ENCODE assay signal across 7 cellular contexts in genomic region chr7:194996-195829, GRCh38. TPM values are rescaled to one million over a fixed set of nuclear protein-coding genes. Genes with fewer than 3 reads are reported as not detected.
A peak's percentile ranks its signal among the peaks of the same experiment; 100 is the strongest.
DNase-seq lines count a peak whose midpoint lies in the region; ATAC-seq and TF ChIP-seq lines count a peak whose summit lies in the region.

No MANE protein-coding gene starts in this region.

- no peak overlapping the region for H3K27ac ChIP-seq in HUES6 (ENCODE audit: low read depth, low read length)
- no peak overlapping the region for H3K27ac ChIP-seq in thoracic aorta

- H3K4me3 Mint-ChIP-seq in stimulated activated effector memory CD8-positive, alpha-beta T cell treated with anti-CD3 and anti-CD28 coated beads, Interleukin-12 subunit alpha, Interleukin-12 subunit beta, amount 100 ng/mL, for 72 hours: no peak overlapping the region

- H3K4me1 ChIP-seq in HUES6 (ENCODE audit: control insufficient read depth, insufficient read depth, low read length) (peaks cover 33% of the 10 kb centered on the region), thoracic aorta (ENCODE audit: control insufficient read depth in 1 of 2, low read depth in 2 of 2) (peaks cover 15 to 59% of the 10 kb centered on the region in 2 donors)

- H3K27me3 ChIP-seq in HUES6 (ENCODE audit: control insufficient read depth, insufficient read depth, low read length): peaks cover 12% of the 10 kb centered on the region; the same call in 1 of the 2 replicates
- H3K27me3 ChIP-seq in thoracic aorta (replicated peaks; ENCODE audit: insufficient read depth): no peaks in the 10 kb centered on the region

- H3K9me3 ChIP-seq in HUES6 (ENCODE audit: control insufficient read depth, insufficient read depth, low read depth, low read length): no peaks in the 10 kb centered on the region
- H3K9me3 ChIP-seq in thoracic aorta: no peaks in the 10 kb centered on the region

- DNase-seq in astrocyte of the hippocampus (ENCODE audit: low read depth, low spot score) (peak; percentile 58), left lobe of liver (ENCODE audit: low spot score) (peak; percentile 70), thoracic aorta (ENCODE audit: low spot score) (no peak), CD1c-positive myeloid dendritic cell (ENCODE audit: extremely low spot score) (no peak), NCI-H2029 (lab: John Stamatoyannopoulos, UW) (no peak)
- no peak for DNase-seq in stimulated activated effector memory CD8-positive, alpha-beta T cell treated with anti-CD3 and anti-CD28 coated beads, Interleukin-12 subunit alpha, Interleukin-12 subunit beta, amount 100 ng/mL, for 72 hours (ENCODE audit: low spot score in 2 of 2)

- H3K9me3 Mint-ChIP-seq in stimulated activated effector memory CD8-positive, alpha-beta T cell treated with anti-CD3 and anti-CD28 coated beads, Interleukin-12 subunit alpha, Interleukin-12 subunit beta, amount 100 ng/mL, for 72 hours: no peaks in the 10 kb centered on the region

- H3K9ac ChIP-seq in HUES6 (ENCODE audit: low read length): peak overlapping the region; percentile 1

- no peak overlapping the region for H3K27ac Mint-ChIP-seq in stimulated activated effector memory CD8-positive, alpha-beta T cell treated with anti-CD3 and anti-CD28 coated beads, Interleukin-12 subunit alpha, Interleukin-12 subunit beta, amount 100 ng/mL, for 72 hours

- H3K4me3 ChIP-seq in HUES6 (ENCODE audit: low read depth, low read length) (peak overlapping the region; percentile 70), thoracic aorta (peak overlapping the region; percentile 89)

- no peak for TF ChIP-seq CTCF in thoracic aorta (IDR thresholded peaks at IDR 0.05)

- H3K4me1 Mint-ChIP-seq in stimulated activated effector memory CD8-positive, alpha-beta T cell treated with anti-CD3 and anti-CD28 coated beads, Interleukin-12 subunit alpha, Interleukin-12 subunit beta, amount 100 ng/mL, for 72 hours: peaks cover 6% of the 10 kb centered on the region

- H3K36me3 ChIP-seq in HUES6 (ENCODE audit: control insufficient read depth, insufficient read depth, low read length) (peaks cover 46% of the 10 kb centered on the region), thoracic aorta (peaks cover 37% of the 10 kb centered on the region)

- ATAC-seq in left lobe of liver (peak; percentile 4), thoracic aorta (ENCODE audit: insufficient number of reproducible peaks, low FRiP score, low read depth) (no peak)
- ATAC-seq in stimulated activated effector memory CD8-positive, alpha-beta T cell treated with anti-CD3 and anti-CD28 coated beads, Interleukin-12 subunit alpha, Interleukin-12 subunit beta, amount 100 ng/mL, for 72 hours: no peak

- no peaks in the 10 kb centered on the region for H3K36me3 Mint-ChIP-seq in stimulated activated effector memory CD8-positive, alpha-beta T cell treated with anti-CD3 and anti-CD28 coated beads, Interleukin-12 subunit alpha, Interleukin-12 subunit beta, amount 100 ng/mL, for 72 hours

RNA-seq across cellular contexts. Expression of gene FAM20C, which starts 2.8 kb away (rescaled TPM):
- 72.2 TPM for total RNA-seq in left lobe of liver
- 100 to 1,000 TPM in 1 of 2 donors, 10 to 100 TPM in 1; 32.5 to 106 TPM for total RNA-seq in thoracic aorta

Comparison
In these comparisons a context has a peak if more than half of its experiments do, and no peak if none do; other contexts are left out.
1. DNase-seq: peak in astrocyte of the hippocampus (single experiment) and left lobe of liver (single experiment); none in thoracic aorta (single experiment), CD1c-positive myeloid dendritic cell (single experiment), NCI-H2029 (single experiment) and stimulated activated effector memory CD8-positive, alpha-beta T cell treated with anti-CD3 and anti-CD28 coated beads, Interleukin-12 subunit alpha, Interleukin-12 subunit beta, amount 100 ng/mL, for 72 hours (0 of 2).